Comparison of ENCODE assay signal across 8 cellular contexts in the genomic region with DNA sequence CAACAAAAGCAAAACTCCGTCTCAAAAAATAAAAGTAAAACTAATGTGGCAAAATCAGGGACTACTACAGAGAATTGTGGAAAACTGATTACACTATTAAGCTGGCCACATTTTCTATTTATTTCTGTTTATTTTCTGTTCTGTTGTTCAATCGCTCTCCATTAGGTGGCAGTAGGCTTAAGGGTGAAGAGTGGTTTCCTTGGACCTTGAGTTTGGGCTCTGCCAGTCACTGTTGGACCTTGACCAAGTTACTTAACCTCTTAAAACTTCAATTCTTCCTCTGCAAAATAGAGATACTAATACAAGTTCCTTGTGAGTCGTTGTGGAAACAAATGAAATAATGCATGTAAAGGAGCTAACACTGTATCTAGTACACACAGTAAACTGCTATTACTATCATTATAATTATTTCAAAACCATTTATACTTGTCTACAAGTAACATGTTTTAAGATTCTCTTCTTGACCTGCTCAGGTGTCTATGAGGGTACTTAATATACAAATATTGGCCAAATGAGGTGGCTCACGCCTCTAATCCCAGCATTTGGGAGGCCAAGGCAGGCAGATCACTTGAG. TPM values are rescaled to one million over a fixed set of nuclear protein-coding genes. Genes with fewer than 3 reads are reported as not detected.
DNase-seq lines count a peak whose midpoint lies in the region; ATAC-seq and TF ChIP-seq lines count a peak whose summit lies in the region.

No MANE protein-coding gene starts in this region.

- TF ChIP-seq CTCF in AG04449 (IDR thresholded peaks at IDR 0.05; ENCODE audit: insufficient read depth, low read length, missing control alignments) (peak; percentile 62), GM12873 (IDR thresholded peaks at IDR 0.05; ENCODE audit: insufficient read depth, low read depth, low read length, missing control alignments) (peak; percentile 71), IMR-90 (conservative IDR thresholded peaks at IDR 0.05; ENCODE audit: low read depth, low read length) (peak; percentile 81), WI38 (IDR thresholded peaks at IDR 0.05; ENCODE audit: low read depth, low read length) (peak; percentile 53), heart right ventricle (IDR thresholded peaks at IDR 0.05) (peak; percentile 20 to 87 (median 72)), gastrocnemius medialis (IDR thresholded peaks at IDR 0.05 in 4 of 5, conservative IDR thresholded peaks at IDR 0.05 in 1 of 5) (peak; percentile 54 to 70 (median 60))

- H3K14ac ChIP-seq in IMR-90 (replicated peaks; ENCODE audit: low read depth, low read length) = no peak overlapping the region

- dilution Hi-C loops in IMR-90 (cut with HindIII; ENCODE audit: low sequenced_read_pairs, unreplicated experiment) = no loop called here

- H3K27me3 ChIP-seq in IMR-90 (ENCODE audit: control insufficient read depth, insufficient read depth, low read length) (no peaks in the 10 kb centered on the region), heart right ventricle (no peaks in the 10 kb centered on the region), gastrocnemius medialis (no peaks in the 10 kb centered on the region)

- POLR2A ChIA-PET in AG04449 (lab: Yijun Ruan, JAX) = no interaction called here
- POLR2A ChIA-PET in IMR-90 (lab: Charles Lee; ENCODE audit: unreplicated experiment) = no interaction called here

- TF ChIP-seq POLR2A in IMR-90 (IDR thresholded peaks at IDR 0.05; ENCODE audit: low read depth, low read length) = no peak
- TF ChIP-seq POLR2A in gastrocnemius medialis (IDR thresholded peaks at IDR 0.05) = no peak

- no peak overlapping the region for H3K18ac ChIP-seq in IMR-90 (ENCODE audit: low read depth, low read length)

- no peak overlapping the region for H2BK20ac ChIP-seq in IMR-90 (ENCODE audit: low read depth, low read length)

- H3K23ac ChIP-seq in IMR-90 (ENCODE audit: low read depth, low read length) = no peak overlapping the region

- peaks cover 12% of the 10 kb centered on the region for H3K36me3 ChIP-seq in IMR-90 (ENCODE audit: control insufficient read depth, insufficient read depth, low read length)
- H3K36me3 ChIP-seq in heart right ventricle = peaks cover 0 to 75% (median 8%) of the 10 kb centered on the region in 9 donors
- H3K36me3 ChIP-seq in gastrocnemius medialis = peaks cover 0 to 10% of the 10 kb centered on the region in 2 donors

- no peak overlapping the region for H2BK5ac ChIP-seq in IMR-90 (ENCODE audit: low read depth, low read length, poor library complexity, severe bottlenecking)

- TF ChIP-seq RAD21 in IMR-90 (IDR thresholded peaks at IDR 0.05; ENCODE audit: low read length) = peak; percentile 86

- H4K5ac ChIP-seq in IMR-90 (ENCODE audit: low read depth, low read length) = no peak overlapping the region

- no peak overlapping the region for H3K4me2 ChIP-seq in IMR-90 (ENCODE audit: low read depth, low read length)

- CTCF ChIA-PET in AG04449 (lab: Yijun Ruan, JAX) (interaction anchor here (0.6 to 9.7 kb wide), 26 partner anchors 9 to 836 kb away, joined by 3 to 164 read pairs (median 4); a partner anchor contains a TSS), IMR-90 (lab: Yijun Ruan, JAX) (interaction anchor here (0.6 to 1.7 kb wide), 15 partner anchors 13 to 802 kb away, joined by 3 to 8 read pairs (median 4); a partner anchor contains a TSS)

- H2AK5ac ChIP-seq in IMR-90 (ENCODE audit: low read depth, low read length) = no peak overlapping the region

- no peaks in the 10 kb centered on the region; a peak in 1 of 4 replicates for H3K79me1 ChIP-seq in IMR-90 (ENCODE audit: low read depth in 1 of 2, low read length in 2 of 2)

- no peaks in the 10 kb centered on the region; the same call in 1 of the 2 replicates for H3K4me1 ChIP-seq in IMR-90 (ENCODE audit: control insufficient read depth, insufficient read depth, low read length)
- H3K4me1 ChIP-seq in heart right ventricle = peaks cover 0 to 12% (median 4%) of the 10 kb centered on the region in 9 donors
- H3K4me1 ChIP-seq in gastrocnemius medialis = peaks cover 0 to 5% of the 10 kb centered on the region in 2 donors

- no peak overlapping the region for H2AK9ac ChIP-seq in IMR-90 (replicated peaks; ENCODE audit: low read depth, low read length, poor library complexity)

- no peak overlapping the region for H2BK15ac ChIP-seq in IMR-90 (ENCODE audit: low read depth, low read length)

- no peak overlapping the region for H2BK120ac ChIP-seq in IMR-90 (ENCODE audit: low read depth, low read length)

- H3K9ac ChIP-seq in IMR-90 (ENCODE audit: low read depth, low read length) = no peak overlapping the region

- no TSS peak for BruUV-seq in IMR-90 (replicated peaks; lab: Mats Ljungman, UMichigan)

- ATAC-seq in IMR-90 (ENCODE audit: low read depth) (peak; percentile 85), heart right ventricle (peak in 7 of 8 donors; percentile 58 to 83 (median 69)), gastrocnemius medialis (peak; percentile 74 to 75), HG03097 (IDR thresholded peaks at IDR 0.05; ENCODE audit: low FRiP score, unreplicated experiment) (no peak)

- H3K4me3 ChIP-seq in AG04449 (ENCODE audit: low read depth, low read length) (no peak overlapping the region), IMR-90 (ENCODE audit: insufficient read depth, low read depth, low read length) (no peak overlapping the region), WI38 (ENCODE audit: low read depth, low read length) (no peak overlapping the region), heart right ventricle (no peak overlapping the region), gastrocnemius medialis (no peak overlapping the region)

- no peak overlapping the region for H3K56ac ChIP-seq in IMR-90 (ENCODE audit: extremely low read depth, insufficient read depth, low read length)

- no peak overlapping the region for H2AFZ ChIP-seq in IMR-90 (replicated peaks; ENCODE audit: low read length, poor library complexity)

- H3K27ac ChIP-seq in IMR-90 (ENCODE audit: insufficient read depth, low read length) (no peak overlapping the region), heart right ventricle (peak overlapping the region in 2 of 10 donors; percentile 12 to 31), gastrocnemius medialis (peak overlapping the region in 2 of 4 donors; percentile 13 to 32)

- H4K91ac ChIP-seq in IMR-90 (ENCODE audit: insufficient read depth, low read depth, low read length) = no peak overlapping the region

- intact Hi-C loops in IMR-90 (cut with micrococcal nuclease) = loop anchor here (1.0 to 10.0 kb wide), 4 partner anchors 15 to 279 kb away; a partner anchor contains a TSS
- intact Hi-C loops in heart right ventricle (cut with DNase I) = loop anchor here (1.0 to 10.0 kb wide), 8 partner anchors 81 to 471 kb away; no protein-coding TSS in a partner anchor
- intact Hi-C loops in gastrocnemius medialis (cut with DNase I; ENCODE audit: low total_unique reads) = loop anchor here (1.0 to 5.0 kb wide), 2 partner anchors 46 to 89 kb away; a partner anchor contains a TSS
- intact Hi-C loops in posterior vena cava (cut with DNase I) = loop anchor here in 1 of 2 donors (5.0 to 10.0 kb wide), 2 partner anchors 49 to 86 kb away; a partner anchor contains a TSS

- H3K9me3 ChIP-seq in IMR-90 (ENCODE audit: control insufficient read depth, insufficient read depth, low read length) (no peaks in the 10 kb centered on the region), heart right ventricle (no peaks in the 10 kb centered on the region), gastrocnemius medialis (no peaks in the 10 kb centered on the region)

- H4K20me1 ChIP-seq in IMR-90 (ENCODE audit: insufficient read depth, low read length) = no peaks in the 10 kb centered on the region

- H4K8ac ChIP-seq in IMR-90 (ENCODE audit: low read depth in 2 of 2, low read length in 2 of 2) = no peak overlapping the region

- DNase-seq in AG04449 (ENCODE audit: low read depth, low spot score) (peak; percentile 70), IMR-90 (peak; percentile 88), heart right ventricle (peak in 1 of 2 donors; percentile 30), gastrocnemius medialis (peak in 1 of 2 donors; percentile 19), posterior vena cava (ENCODE audit: low spot score) (no peak)

- in situ Hi-C loops in IMR-90 (cut with MboI; ENCODE audit: low sequenced_read_pairs) = loop anchor here (10.0 kb wide), 1 partner anchor 89 kb away; no protein-coding TSS in a partner anchor
- in situ Hi-C loops in gastrocnemius medialis (cut with MboI; ENCODE audit: low sequenced_read_pairs in 4 of 4) = loop anchor here (5.0 to 25.0 kb wide), 3 partner anchors 86 to 461 kb away; a partner anchor contains a TSS

- H3K9me1 ChIP-seq in IMR-90 (ENCODE audit: insufficient read depth, low read length) = no peaks in the 10 kb centered on the region

- WGBS in IMR-90 (ENCODE audit: extremely low coverage in 2 of 2, insufficient read length in 1 of 2), 2 experiments = no CpG with 5 or more reads among the region's 4 CpGs
- WGBS in heart right ventricle, 2 donors = 56 to 60% methylated on average over 4 of the region's 4 CpGs

- no peak overlapping the region for H3K4ac ChIP-seq in IMR-90 (ENCODE audit: low read depth, low read length)

TF ChIP-seq in IMR-90, 13 proteins besides CTCF, POLR2A, EP300 and RAD21 (continues in another document):
- TF ChIP-seq MAZ (IDR thresholded peaks at IDR 0.05; ENCODE audit: borderline replicate concordance, low read depth, low read length) (no peak), NFE2L2 (IDR thresholded peaks at IDR 0.05; ENCODE audit: low read depth, low read length) (no peak)

RNA-seq across cellular contexts. Expression of a gene that starts 15.2 kb away (rescaled TPM):
- total RNA-seq in IMR-90 (2012; rRNA removed) (11.3 and 28.6 TPM in 2 replicates), heart right ventricle (10 to 100 TPM in 6 of 10 donors, 1 to 10 TPM in 4; 4.6 to 24.1 (median 11.9) TPM), gastrocnemius medialis (10 to 100 TPM; 15.3 to 34.9 (median 19.2) TPM), posterior vena cava (10 to 100 TPM; 31.1 to 36.1 TPM)
- polyA plus RNA-seq in IMR-90 (2012; rRNA removed) (8.4 and 12.0 TPM in 2 replicates), heart right ventricle (10 to 100 TPM; 24.1 to 25.4 TPM)
- polyA plus RNA-seq in IMR-90 (2012; cell fraction: cytosol; rRNA removed) = 1.6 and 1.7 TPM in 2 replicates
- 0.26 and 4.4 TPM in 2 replicates for polyA plus RNA-seq in IMR-90 (2012; cell fraction: nucleus; rRNA removed; ENCODE audit: low replicate concordance)

RNA-seq across cellular contexts. Expression of a gene that starts 46.6 kb away (rescaled TPM):
- 10.0 and 14.2 TPM in 2 replicates for total RNA-seq in IMR-90 (2012; rRNA removed)
- polyA plus RNA-seq in IMR-90 (2012; rRNA removed) = 19.3 and 23.5 TPM in 2 replicates
- 16.4 and 19.1 TPM in 2 replicates for polyA plus RNA-seq in IMR-90 (2012; cell fraction: cytosol; rRNA removed)
- polyA plus RNA-seq in IMR-90 (2012; cell fraction: nucleus; rRNA removed; ENCODE audit: low replicate concordance) = 9.4 and 18.5 TPM in 2 replicates
- 10 to 100 TPM; 24.1 to 33.0 (median 27.7) TPM for total RNA-seq in heart right ventricle
- 10 to 100 TPM; 48.4 to 56.0 TPM for polyA plus RNA-seq in heart right ventricle
- 10 to 100 TPM; 13.4 to 16.7 (median 15.8) TPM for total RNA-seq in gastrocnemius medialis
- total RNA-seq in posterior vena cava = 10 to 100 TPM; 18.9 to 21.8 TPM

RNA-seq across cellular contexts. Expression of a gene that starts 53.1 kb away (rescaled TPM):
- total RNA-seq in IMR-90 (2012; rRNA removed) (under 0.01 TPM in 1 of 2 replicates, not detected in the other), heart right ventricle (under 1 TPM in 7 of 10 donors, not detected in 3; 0.13 to 0.83 (median 0.36) TPM), gastrocnemius medialis (under 1 TPM; 0.13 to 0.58 (median 0.28) TPM), posterior vena cava (under 1 TPM; 0.24 to 0.32 TPM)
- polyA plus RNA-seq in IMR-90 (2012; rRNA removed) (not detected in 2 replicates), heart right ventricle (under 1 TPM; 0.10 to 0.44 TPM)
- polyA plus RNA-seq in IMR-90 (2012; cell fraction: cytosol; rRNA removed) = 0.02 TPM in 1 of 2 replicates, not detected in the other
- polyA plus RNA-seq in IMR-90 (2012; cell fraction: nucleus; rRNA removed; ENCODE audit: low replicate concordance) = 0.03 and 0.13 TPM in 2 replicates
